Comparison of ENCODE assay signal across 1 cellular context in the genomic region with DNA sequence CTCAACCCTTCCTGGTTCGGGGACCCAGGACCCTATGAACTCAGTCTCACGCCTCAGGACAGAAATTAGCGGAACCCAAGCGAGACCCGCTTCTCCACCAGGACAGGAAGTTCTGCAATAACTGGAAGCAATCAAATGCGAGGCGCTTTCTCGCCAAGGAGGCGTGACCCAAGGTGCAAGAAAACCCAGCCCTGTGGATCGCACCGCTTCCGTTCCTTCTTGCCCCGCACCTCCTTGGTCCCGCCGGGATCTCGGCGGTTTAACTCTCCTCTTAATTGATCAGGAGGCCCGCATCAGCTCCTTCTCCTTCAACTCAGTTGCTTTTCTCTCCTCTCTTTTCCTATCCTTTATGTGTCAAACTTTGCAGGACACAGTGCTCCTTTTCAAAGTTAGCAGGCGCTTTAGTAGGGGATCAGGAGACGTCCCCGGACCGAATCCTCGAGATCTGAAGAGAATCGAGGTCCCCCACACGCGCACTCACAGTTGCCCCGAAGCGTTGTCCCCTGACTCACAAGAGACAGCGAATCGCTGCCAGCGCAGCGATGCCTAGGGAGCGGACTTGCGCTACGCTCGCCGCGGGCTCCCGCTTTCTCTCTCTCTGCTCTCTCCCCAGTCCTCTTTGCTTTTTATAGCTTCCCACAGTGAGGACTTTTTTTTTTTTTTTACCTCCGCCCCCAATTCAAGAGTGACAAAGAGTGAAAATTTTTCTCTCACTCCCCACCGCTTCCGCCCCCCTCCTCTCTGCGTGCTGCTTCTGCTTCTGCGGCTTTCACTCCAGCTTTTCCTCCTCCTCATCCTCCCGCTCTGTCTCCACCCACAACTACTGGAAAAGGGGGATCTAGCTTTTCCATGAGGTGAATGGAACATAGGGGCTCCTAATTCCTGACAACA.
TF ChIP-seq lines count a peak whose summit lies in the region.

TSS of gene DKK2 (minus strand) at position 603 of the 891 bp plus-strand sequence. CDS start 722 bp downstream, outside the sequence.

TF ChIP-seq in SK-N-SH treated with all-trans-retinoic acid at 6 μM for 48 hours, 23 proteins besides CTCF, POLR2A, EP300 and RAD21 (continued from another document):
- TF ChIP-seq TSHZ2 (CRISPR knock-in tag; IDR thresholded peaks at IDR 0.05) (no peak), BACH2 (CRISPR knock-in tag; IDR thresholded peaks at IDR 0.05; ENCODE audit: borderline replicate concordance) (no peak), CSDC2 (CRISPR knock-in tag; IDR thresholded peaks at IDR 0.05) (no peak), SNAI2 (CRISPR knock-in tag; IDR thresholded peaks at IDR 0.05) (no peak), TOX (CRISPR knock-in tag; IDR thresholded peaks at IDR 0.05; ENCODE audit: borderline replicate concordance) (no peak), ZFP30 (CRISPR knock-in tag; IDR thresholded peaks at IDR 0.05) (no peak), ISL1 (CRISPR knock-in tag; IDR thresholded peaks at IDR 0.05) (no peak), CREB5 (CRISPR knock-in tag; IDR thresholded peaks at IDR 0.05; ENCODE audit: low read depth) (no peak)
- TF ChIP-seq, protein P1, sequence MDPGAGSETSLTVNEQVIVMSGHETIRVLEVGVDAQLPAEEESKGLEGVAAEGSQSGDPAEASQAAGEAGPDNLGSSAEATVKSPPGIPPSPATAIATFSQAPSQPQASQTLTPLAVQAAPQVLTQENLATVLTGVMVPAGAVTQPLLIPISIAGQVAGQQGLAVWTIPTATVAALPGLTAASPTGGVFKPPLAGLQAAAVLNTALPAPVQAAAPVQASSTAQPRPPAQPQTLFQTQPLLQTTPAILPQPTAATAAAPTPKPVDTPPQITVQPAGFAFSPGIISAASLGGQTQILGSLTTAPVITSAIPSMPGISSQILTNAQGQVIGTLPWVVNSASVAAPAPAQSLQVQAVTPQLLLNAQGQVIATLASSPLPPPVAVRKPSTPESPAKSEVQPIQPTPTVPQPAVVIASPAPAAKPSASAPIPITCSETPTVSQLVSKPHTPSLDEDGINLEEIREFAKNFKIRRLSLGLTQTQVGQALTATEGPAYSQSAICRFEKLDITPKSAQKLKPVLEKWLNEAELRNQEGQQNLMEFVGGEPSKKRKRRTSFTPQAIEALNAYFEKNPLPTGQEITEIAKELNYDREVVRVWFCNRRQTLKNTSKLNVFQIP (CRISPR knock-in tag; IDR thresholded peaks at IDR 0.05; ENCODE audit: borderline replicate concordance, low read depth): no peak
TF ChIP-seq in SK-N-SH treated with all-trans-retinoic acid at 6 μM for 48 hours: peak in this region for 0.
